ENCODE assay signal across 5 cellular contexts in genomic region chr1:227265891-227266290, GRCh38.
"Had no signal": no experiment of that assay in that cellular context is flagged by ENCODE, and none has a peak within 500 bp of the region (broad histone marks: within the 10 kb centered on the region; RNA-seq: fewer than 3 reads in every experiment).

No MANE protein-coding gene starts in this region.

- DNase-seq: H9, HCEC 1CT, IMR-90 had no signal

- H3K4me3 ChIP-seq: GM23338, K562 had no signal
